ENCODE assay signal across 13 cellular contexts in the genomic region with DNA sequence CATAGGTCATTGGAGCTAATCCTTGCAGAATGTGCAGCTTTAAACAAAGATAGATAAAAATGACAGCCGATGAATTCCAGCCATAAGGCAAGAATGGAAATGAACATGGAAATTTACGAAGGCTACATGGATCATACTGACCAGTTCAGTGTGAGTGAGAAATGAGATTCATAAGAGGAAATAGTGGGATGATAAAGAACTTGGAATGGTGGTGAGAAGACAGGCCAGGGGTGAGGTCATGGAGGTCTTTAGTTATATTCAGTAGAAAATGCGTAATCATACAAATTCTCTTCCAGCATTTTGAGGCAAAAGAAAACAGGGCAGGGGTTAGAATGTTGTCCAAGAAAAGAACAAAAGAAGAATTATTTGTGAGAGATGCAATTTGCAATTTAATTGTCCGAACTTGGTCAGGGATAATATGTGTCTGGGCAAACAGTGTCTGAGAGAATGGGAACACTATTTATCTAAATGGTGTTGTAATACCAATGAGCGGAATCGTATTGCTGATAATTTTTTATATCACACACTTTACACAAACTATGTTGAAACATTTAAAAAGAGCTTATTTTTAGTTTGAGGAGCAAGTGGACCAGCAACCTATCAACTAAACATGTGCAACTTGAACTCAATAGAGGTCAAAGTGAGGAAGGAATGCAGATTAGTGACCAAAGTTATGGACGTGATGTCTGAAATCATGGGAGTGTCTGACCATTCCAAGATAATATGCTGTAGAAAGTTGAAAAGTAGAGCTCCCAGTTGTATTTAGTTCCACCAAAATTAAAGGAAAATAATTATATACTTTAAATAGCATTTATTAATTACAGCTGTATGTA.
"Had no signal": no experiment of that assay in that cellular context is flagged by ENCODE, and none has a peak within 500 bp of the region (broad histone marks: within the 10 kb centered on the region; RNA-seq: fewer than 3 reads in every experiment).

No MANE protein-coding gene starts in this region.

- DNase-seq: activated CD4-positive, alpha-beta memory T cell treated with anti-CD3 and anti-CD28 coated beads for 36 hours; activated naive CD8-positive, alpha-beta T cell treated with anti-CD3 and anti-CD28 coated beads, Interleukin-2, amount 50 U/mL, for 24 hours; activated T-cell treated with anti-CD3 and anti-CD28 coated beads, Interleukin-2, amount 50 U/mL, for 48 hours; islet precursor cell; lower lobe of right lung; natural killer cell; right lobe of liver had no signal

- H3K4me3 ChIP-seq: lower lobe of right lung, right lobe of liver had no signal

- H3K4me1 ChIP-seq: lower lobe of right lung, right lobe of liver had no signal

- H3K36me3 ChIP-seq: lower lobe of right lung, right lobe of liver had no signal

- H3K36me3 Mint-ChIP-seq: activated CD4-positive, alpha-beta memory T cell treated with anti-CD3 and anti-CD28 coated beads for 36 hours; natural killer cell; stimulated activated memory B cell treated with anti-CD40 and anti-IgM and Interleukin-4, amounts not matched to agents 10 μg/mL and 1 μg/mL and 100 μg/mL, for 72 hours; type B pancreatic cell had no signal

- ATAC-seq: activated naive CD8-positive, alpha-beta T cell treated with anti-CD3 and anti-CD28 coated beads, Interleukin-2, amount 50 U/mL, for 24 hours; esophagus mucosa; lower lobe of right lung; natural killer cell; right lobe of liver; stimulated activated memory B cell treated with anti-CD40 and anti-IgM and Interleukin-4, amounts not matched to agents 10 μg/mL and 1 μg/mL and 100 μg/mL, for 72 hours had no signal

- H3K27me3 Mint-ChIP-seq: activated CD4-positive, alpha-beta memory T cell treated with anti-CD3 and anti-CD28 coated beads for 36 hours; activated naive CD8-positive, alpha-beta T cell treated with anti-CD3 and anti-CD28 coated beads, Interleukin-2, amount 50 U/mL, for 24 hours; central memory CD8-positive, alpha-beta T cell; dendritic cell treated with granulocyte-macrophage colony-stimulating factor and Interleukin-4, amounts not matched to agents 40 ng/mL and 50 ng/mL, for 4 days; stimulated activated memory B cell treated with anti-CD40 and anti-IgM and Interleukin-4, amounts not matched to agents 10 μg/mL and 1 μg/mL and 100 μg/mL, for 72 hours; type B pancreatic cell had no signal

- H3K4me1 Mint-ChIP-seq: activated naive CD8-positive, alpha-beta T cell treated with anti-CD3 and anti-CD28 coated beads, Interleukin-2, amount 50 U/mL, for 24 hours; central memory CD8-positive, alpha-beta T cell; stimulated activated memory B cell treated with anti-CD40 and anti-IgM and Interleukin-4, amounts not matched to agents 10 μg/mL and 1 μg/mL and 100 μg/mL, for 72 hours had no signal

- H3K9me3 Mint-ChIP-seq: activated naive CD8-positive, alpha-beta T cell treated with anti-CD3 and anti-CD28 coated beads, Interleukin-2, amount 50 U/mL, for 24 hours; natural killer cell; type B pancreatic cell had no signal

- H3K4me3 Mint-ChIP-seq: activated CD4-positive, alpha-beta memory T cell treated with anti-CD3 and anti-CD28 coated beads for 36 hours; activated naive CD8-positive, alpha-beta T cell treated with anti-CD3 and anti-CD28 coated beads, Interleukin-2, amount 50 U/mL, for 24 hours; central memory CD8-positive, alpha-beta T cell; dendritic cell treated with granulocyte-macrophage colony-stimulating factor and Interleukin-4, amounts not matched to agents 40 ng/mL and 50 ng/mL, for 4 days; natural killer cell; stimulated activated memory B cell treated with anti-CD40 and anti-IgM and Interleukin-4, amounts not matched to agents 10 μg/mL and 1 μg/mL and 100 μg/mL, for 72 hours; type B pancreatic cell had no signal

- H3K27ac Mint-ChIP-seq: activated CD4-positive, alpha-beta memory T cell treated with anti-CD3 and anti-CD28 coated beads for 36 hours; activated naive CD8-positive, alpha-beta T cell treated with anti-CD3 and anti-CD28 coated beads, Interleukin-2, amount 50 U/mL, for 24 hours; dendritic cell treated with granulocyte-macrophage colony-stimulating factor and Interleukin-4, amounts not matched to agents 40 ng/mL and 50 ng/mL, for 4 days; stimulated activated memory B cell treated with anti-CD40 and anti-IgM and Interleukin-4, amounts not matched to agents 10 μg/mL and 1 μg/mL and 100 μg/mL, for 72 hours; type B pancreatic cell had no signal

- H3K27me3 ChIP-seq: right lobe of liver had no signal

- H3K27ac ChIP-seq: lower lobe of right lung, right lobe of liver, VCaP had no signal

- H3K9me3 ChIP-seq: lower lobe of right lung, right lobe of liver had no signal
